Comparison of ENCODE assay signal across 1 cellular context in the genomic region with DNA sequence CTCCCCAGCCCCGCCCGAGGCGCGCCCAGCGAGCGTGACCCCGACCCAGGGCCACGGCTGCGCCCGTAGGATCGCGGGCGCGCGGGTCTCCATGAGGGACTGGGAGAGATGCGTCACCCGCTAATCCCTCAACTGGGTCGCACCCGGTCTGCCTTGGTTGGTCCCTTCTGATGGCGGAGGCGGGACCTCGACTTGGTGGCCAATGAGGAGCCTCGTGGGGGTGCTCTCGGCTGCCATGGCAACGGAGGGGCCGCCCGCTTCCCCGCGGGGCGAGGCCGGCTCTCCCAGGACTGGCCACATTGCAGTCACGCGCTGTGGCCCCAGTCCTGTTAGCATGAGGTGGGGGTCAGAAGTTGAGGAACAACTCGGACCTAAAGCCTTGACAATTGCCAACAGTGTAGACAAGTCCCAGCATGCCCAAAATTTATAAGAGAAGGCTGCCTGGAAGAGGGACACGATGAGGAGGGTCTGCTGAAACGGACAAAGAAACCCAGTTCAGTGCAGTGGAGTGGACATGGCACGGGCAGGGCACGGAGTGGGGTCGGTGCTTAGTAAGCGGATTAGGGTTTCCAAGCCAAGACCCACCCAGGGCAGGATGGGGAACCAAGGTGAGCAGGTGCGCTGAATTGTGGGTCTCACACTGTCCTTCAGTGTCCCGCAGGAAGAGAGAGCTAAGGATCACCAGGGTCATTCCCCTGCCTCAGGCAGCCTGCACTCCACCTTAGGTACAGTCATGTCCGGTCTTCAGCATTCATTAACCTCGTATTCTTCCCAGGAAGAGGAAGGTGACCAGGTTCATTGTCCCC.
A peak's percentile ranks its signal among the peaks of the same experiment; 100 is the strongest.
TF ChIP-seq lines count a peak whose summit lies in the region.

No MANE protein-coding gene starts in this region.

TF ChIP-seq in K562, 482 proteins besides CTCF, POLR2A, EP300 and RAD21 (continued from another document and continues in another):
- TF ChIP-seq, protein P1, sequence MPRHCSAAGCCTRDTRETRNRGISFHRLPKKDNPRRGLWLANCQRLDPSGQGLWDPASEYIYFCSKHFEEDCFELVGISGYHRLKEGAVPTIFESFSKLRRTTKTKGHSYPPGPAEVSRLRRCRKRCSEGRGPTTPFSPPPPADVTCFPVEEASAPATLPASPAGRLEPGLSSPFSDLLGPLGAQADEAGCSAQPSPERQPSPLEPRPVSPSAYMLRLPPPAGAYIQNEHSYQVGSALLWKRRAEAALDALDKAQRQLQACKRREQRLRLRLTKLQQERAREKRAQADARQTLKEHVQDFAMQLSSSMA (CRISPR knock-in tag; IDR thresholded peaks at IDR 0.05) = peak; percentile 31; the same call in 1 of the 2 replicates
- TF ChIP-seq CAMTA2 (CRISPR knock-in tag; conservative IDR thresholded peaks at IDR 0.05) (no peak), TRIM24 (IDR thresholded peaks at IDR 0.05) (0 out of 4 replicates have a peak, but pooled peaks of 1 of the 2 experiments have one; percentile 25), MBD2 (IDR thresholded peaks at IDR 0.05; ENCODE audit: borderline replicate concordance, low read depth) (peak; percentile 91), HLTF (IDR thresholded peaks at IDR 0.05) (0 out of 2 replicates have a peak, but pooled peaks have one; percentile 24), ZNF696 (CRISPR knock-in tag; conservative IDR thresholded peaks at IDR 0.05) (peak; percentile 61; the same call in 1 of the 2 replicates), RFX7 (CRISPR knock-in tag; IDR thresholded peaks at IDR 0.05) (no peak), SIN3B (IDR thresholded peaks at IDR 0.05; ENCODE audit: low read depth) (peak; percentile 54; the same call in 1 of the 2 replicates), ESRRA (IDR thresholded peaks at IDR 0.05; ENCODE audit: borderline replicate concordance, low read depth) (no peak; the same call in 1 of the 2 replicates), SREBF2 (CRISPR knock-in tag; IDR thresholded peaks at IDR 0.05) (no peak), DACH1 (IDR thresholded peaks at IDR 0.05; ENCODE audit: partially characterized antibody) (no peak), CBFA2T3 (IDR thresholded peaks at IDR 0.05) (no peak; the same call in 1 of the 2 replicates), CXXC5 (CRISPR knock-in tag; IDR thresholded peaks at IDR 0.05) (peak; percentile 83), TRIM28 (IDR thresholded peaks at IDR 0.05) (no peak), YY1 (IDR thresholded peaks at IDR 0.05; ENCODE audit: borderline replicate concordance in 1 of 3, control insufficient read depth in 1 of 3, extremely low read depth in 1 of 3, insufficient read depth in 3 of 3, insufficient read length in 1 of 3, insufficient replicate concordance in 2 of 3, low read depth in 1 of 3, low read length in 2 of 3) (peak in 2 of 3 experiments; percentile 77 to 85), THRAP3 (IDR thresholded peaks at IDR 0.05; ENCODE audit: borderline replicate concordance) (no peak), POLR3G (IDR thresholded peaks at IDR 0.05; ENCODE audit: extremely low read depth, insufficient read length, insufficient replicate concordance) (no peak), SUPT5H (IDR thresholded peaks at IDR 0.05) (0 out of 2 replicates have a peak, but pooled peaks have one; percentile 6), HNRNPL (IDR thresholded peaks at IDR 0.05; ENCODE audit: low read depth, low read length) (no peak), ZNF445 (CRISPR knock-in tag; IDR thresholded peaks at IDR 0.05; ENCODE audit: low read depth) (peak; percentile 78), BDP1 (IDR thresholded peaks at IDR 0.05; ENCODE audit: insufficient read depth, insufficient read length) (no peak), TAL1 (IDR thresholded peaks at IDR 0.05) (no peak; the same call in 1 of the 2 replicates), ASH1L (IDR thresholded peaks at IDR 0.05; ENCODE audit: borderline replicate concordance, low read depth, partially characterized antibody) (peak; percentile 45), ZNF408 (CRISPR knock-in tag; IDR thresholded peaks at IDR 0.05; ENCODE audit: low read depth) (no peak)
- TF ChIP-seq, protein P2, sequence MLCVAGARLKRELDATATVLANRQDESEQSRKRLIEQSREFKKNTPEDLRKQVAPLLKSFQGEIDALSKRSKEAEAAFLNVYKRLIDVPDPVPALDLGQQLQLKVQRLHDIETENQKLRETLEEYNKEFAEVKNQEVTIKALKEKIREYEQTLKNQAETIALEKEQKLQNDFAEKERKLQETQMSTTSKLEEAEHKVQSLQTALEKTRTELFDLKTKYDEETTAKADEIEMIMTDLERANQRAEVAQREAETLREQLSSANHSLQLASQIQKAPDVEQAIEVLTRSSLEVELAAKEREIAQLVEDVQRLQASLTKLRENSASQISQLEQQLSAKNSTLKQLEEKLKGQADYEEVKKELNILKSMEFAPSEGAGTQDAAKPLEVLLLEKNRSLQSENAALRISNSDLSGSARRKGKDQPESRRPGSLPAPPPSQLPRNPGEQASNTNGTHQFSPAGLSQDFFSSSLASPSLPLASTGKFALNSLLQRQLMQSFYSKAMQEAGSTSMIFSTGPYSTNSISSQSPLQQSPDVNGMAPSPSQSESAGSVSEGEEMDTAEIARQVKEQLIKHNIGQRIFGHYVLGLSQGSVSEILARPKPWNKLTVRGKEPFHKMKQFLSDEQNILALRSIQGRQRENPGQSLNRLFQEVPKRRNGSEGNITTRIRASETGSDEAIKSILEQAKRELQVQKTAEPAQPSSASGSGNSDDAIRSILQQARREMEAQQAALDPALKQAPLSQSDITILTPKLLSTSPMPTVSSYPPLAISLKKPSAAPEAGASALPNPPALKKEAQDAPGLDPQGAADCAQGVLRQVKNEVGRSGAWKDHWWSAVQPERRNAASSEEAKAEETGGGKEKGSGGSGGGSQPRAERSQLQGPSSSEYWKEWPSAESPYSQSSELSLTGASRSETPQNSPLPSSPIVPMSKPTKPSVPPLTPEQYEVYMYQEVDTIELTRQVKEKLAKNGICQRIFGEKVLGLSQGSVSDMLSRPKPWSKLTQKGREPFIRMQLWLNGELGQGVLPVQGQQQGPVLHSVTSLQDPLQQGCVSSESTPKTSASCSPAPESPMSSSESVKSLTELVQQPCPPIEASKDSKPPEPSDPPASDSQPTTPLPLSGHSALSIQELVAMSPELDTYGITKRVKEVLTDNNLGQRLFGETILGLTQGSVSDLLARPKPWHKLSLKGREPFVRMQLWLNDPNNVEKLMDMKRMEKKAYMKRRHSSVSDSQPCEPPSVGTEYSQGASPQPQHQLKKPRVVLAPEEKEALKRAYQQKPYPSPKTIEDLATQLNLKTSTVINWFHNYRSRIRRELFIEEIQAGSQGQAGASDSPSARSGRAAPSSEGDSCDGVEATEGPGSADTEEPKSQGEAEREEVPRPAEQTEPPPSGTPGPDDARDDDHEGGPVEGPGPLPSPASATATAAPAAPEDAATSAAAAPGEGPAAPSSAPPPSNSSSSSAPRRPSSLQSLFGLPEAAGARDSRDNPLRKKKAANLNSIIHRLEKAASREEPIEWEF (CRISPR knock-in tag; IDR thresholded peaks at IDR 0.05) = peak; percentile 71
- TF ChIP-seq, protein P3, sequence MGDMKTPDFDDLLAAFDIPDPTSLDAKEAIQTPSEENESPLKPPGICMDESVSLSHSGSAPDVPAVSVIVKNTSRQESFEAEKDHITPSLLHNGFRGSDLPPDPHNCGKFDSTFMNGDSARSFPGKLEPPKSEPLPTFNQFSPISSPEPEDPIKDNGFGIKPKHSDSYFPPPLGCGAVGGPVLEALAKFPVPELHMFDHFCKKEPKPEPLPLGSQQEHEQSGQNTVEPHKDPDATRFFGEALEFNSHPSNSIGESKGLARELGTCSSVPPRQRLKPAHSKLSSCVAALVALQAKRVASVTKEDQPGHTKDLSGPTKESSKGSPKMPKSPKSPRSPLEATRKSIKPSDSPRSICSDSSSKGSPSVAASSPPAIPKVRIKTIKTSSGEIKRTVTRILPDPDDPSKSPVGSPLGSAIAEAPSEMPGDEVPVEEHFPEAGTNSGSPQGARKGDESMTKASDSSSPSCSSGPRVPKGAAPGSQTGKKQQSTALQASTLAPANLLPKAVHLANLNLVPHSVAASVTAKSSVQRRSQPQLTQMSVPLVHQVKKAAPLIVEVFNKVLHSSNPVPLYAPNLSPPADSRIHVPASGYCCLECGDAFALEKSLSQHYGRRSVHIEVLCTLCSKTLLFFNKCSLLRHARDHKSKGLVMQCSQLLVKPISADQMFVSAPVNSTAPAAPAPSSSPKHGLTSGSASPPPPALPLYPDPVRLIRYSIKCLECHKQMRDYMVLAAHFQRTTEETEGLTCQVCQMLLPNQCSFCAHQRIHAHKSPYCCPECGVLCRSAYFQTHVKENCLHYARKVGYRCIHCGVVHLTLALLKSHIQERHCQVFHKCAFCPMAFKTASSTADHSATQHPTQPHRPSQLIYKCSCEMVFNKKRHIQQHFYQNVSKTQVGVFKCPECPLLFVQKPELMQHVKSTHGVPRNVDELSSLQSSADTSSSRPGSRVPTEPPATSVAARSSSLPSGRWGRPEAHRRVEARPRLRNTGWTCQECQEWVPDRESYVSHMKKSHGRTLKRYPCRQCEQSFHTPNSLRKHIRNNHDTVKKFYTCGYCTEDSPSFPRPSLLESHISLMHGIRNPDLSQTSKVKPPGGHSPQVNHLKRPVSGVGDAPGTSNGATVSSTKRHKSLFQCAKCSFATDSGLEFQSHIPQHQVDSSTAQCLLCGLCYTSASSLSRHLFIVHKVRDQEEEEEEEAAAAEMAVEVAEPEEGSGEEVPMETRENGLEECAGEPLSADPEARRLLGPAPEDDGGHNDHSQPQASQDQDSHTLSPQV (IDR thresholded peaks at IDR 0.05) = peak; percentile 99
- TF ChIP-seq, protein P4, sequence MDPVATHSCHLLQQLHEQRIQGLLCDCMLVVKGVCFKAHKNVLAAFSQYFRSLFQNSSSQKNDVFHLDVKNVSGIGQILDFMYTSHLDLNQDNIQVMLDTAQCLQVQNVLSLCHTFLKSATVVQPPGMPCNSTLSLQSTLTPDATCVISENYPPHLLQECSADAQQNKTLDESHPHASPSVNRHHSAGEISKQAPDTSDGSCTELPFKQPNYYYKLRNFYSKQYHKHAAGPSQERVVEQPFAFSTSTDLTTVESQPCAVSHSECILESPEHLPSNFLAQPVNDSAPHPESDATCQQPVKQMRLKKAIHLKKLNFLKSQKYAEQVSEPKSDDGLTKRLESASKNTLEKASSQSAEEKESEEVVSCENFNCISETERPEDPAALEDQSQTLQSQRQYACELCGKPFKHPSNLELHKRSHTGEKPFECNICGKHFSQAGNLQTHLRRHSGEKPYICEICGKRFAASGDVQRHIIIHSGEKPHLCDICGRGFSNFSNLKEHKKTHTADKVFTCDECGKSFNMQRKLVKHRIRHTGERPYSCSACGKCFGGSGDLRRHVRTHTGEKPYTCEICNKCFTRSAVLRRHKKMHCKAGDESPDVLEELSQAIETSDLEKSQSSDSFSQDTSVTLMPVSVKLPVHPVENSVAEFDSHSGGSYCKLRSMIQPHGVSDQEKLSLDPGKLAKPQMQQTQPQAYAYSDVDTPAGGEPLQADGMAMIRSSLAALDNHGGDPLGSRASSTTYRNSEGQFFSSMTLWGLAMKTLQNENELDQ (CRISPR knock-in tag; IDR thresholded peaks at IDR 0.05; ENCODE audit: borderline replicate concordance) = no peak
- TF ChIP-seq, protein P5, sequence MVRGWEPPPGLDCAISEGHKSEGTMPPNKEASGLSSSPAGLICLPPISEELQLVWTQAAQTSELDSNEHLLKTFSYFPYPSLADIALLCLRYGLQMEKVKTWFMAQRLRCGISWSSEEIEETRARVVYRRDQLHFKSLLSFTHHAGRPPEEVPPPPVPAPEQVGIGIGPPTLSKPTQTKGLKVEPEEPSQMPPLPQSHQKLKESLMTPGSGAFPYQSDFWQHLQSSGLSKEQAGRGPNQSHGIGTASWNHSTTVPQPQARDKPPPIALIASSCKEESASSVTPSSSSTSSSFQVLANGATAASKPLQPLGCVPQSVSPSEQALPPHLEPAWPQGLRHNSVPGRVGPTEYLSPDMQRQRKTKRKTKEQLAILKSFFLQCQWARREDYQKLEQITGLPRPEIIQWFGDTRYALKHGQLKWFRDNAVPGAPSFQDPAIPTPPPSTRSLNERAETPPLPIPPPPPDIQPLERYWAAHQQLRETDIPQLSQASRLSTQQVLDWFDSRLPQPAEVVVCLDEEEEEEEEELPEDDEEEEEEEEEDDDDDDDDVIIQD (CRISPR knock-in tag; IDR thresholded peaks at IDR 0.05) = 0 out of 2 replicates have a peak, but pooled peaks have one; percentile 37
- TF ChIP-seq, protein P6, sequence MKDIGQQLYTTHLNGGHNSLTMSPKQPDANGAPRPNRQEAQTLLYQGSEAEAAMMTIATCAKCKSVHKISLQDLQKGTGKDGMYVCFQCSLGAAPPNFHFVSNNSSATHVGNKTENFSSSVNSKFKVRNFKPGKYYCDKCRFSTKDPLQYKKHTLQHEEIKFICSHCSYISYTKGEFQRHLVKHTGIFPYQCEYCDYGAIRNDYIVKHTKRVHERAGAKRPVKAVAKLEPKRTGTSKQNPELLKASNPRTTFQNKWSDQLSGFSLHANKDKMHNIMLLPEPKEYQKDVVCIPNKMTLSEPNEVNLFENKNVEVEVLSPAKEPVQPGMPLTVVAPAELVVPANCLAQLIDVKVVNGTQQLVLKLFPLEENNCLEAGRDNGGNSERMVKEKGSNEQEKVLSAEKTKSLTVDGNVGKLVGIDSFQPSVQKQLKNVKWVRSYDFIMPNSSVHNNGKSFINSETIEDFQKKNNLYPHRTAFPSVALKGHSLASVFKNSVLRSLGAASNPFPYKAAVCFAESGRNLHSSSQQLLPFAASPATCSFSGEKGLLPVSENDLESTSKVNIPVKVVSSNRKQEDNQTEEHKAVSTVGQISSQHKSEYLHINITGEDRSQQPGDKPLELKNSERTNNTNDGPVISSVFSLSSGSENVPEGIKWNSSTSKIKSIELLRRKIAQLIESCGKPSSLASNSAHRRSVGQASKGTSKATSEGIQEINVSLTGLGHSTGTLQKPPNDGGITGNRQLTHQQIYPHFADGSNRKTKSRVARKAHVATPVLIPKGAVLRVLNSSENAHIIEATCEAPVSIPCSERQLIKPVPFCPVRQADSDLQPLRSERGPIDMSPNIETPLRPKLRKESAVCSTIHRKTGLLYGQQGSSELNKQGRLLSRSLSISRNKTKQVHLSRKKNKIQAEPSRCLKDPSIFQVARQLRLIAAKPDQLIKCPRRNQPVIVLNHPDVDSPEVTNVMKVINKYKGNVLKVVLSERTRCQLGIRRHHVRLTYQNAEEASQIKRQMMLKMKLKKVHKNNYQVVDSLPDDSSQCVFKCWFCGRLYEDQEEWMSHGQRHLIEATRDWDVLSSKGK (CRISPR knock-in tag; IDR thresholded peaks at IDR 0.05) = no peak
- TF ChIP-seq, protein P7, sequence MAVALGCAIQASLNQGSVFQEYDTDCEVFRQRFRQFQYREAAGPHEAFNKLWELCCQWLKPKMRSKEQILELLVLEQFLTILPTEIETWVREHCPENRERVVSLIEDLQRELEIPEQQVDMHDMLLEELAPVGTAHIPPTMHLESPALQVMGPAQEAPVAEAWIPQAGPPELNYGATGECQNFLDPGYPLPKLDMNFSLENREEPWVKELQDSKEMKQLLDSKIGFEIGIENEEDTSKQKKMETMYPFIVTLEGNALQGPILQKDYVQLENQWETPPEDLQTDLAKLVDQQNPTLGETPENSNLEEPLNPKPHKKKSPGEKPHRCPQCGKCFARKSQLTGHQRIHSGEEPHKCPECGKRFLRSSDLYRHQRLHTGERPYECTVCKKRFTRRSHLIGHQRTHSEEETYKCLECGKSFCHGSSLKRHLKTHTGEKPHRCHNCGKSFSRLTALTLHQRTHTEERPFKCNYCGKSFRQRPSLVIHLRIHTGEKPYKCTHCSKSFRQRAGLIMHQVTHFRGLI (CRISPR knock-in tag; IDR thresholded peaks at IDR 0.05) = peak; percentile 87
